35 cellular contexts compared by ENCODE assay signal in the genomic region with DNA sequence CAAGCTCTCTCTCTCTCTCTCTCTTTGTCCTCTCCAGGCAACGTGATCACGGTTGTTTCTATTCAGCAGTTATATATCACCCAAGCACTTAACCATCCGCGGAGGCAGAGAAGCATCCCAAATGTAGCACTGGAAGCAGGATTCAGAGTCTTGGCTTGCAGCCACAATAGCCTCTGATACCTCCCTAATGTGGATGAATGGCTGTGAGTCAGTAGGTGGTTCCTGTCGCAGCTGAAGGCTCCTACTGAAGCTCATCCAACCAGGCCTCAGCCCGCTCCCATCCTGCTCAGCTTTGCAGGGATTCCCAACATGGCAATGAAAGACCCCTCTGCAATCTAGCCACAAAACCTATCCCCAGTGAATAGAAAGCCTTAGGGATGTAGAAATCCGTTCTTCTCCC. TPM values are rescaled to one million over a fixed set of nuclear protein-coding genes. Genes with fewer than 3 reads are reported as not detected.
DNase-seq lines count a peak whose midpoint lies in the region; ATAC-seq, FAIRE-seq and TF ChIP-seq lines count a peak whose summit lies in the region.
"Had no signal": no experiment of that assay in that cellular context is flagged by ENCODE, and none has a peak within 500 bp of the region (broad histone marks: within the 10 kb centered on the region; RNA-seq: fewer than 3 reads in every experiment).

No MANE protein-coding gene starts in this region.

- TF ChIP-seq CTCF in astrocyte (IDR thresholded peaks at IDR 0.05; ENCODE audit: insufficient read depth, low read depth, low read length): no peak
- no peak for TF ChIP-seq CTCF in nephron progenitor cell (IDR thresholded peaks at IDR 0.05)

- DNase-seq in A172 (ENCODE audit: low spot score): peak; percentile 1
- DNase-seq in Daoy (ENCODE audit: low read depth): peak; percentile 57
- DNase-seq in astrocyte (ENCODE audit: low read depth): no peak
- peak; percentile 21 for DNase-seq in left kidney (ENCODE audit: low read depth, low spot score)
- DNase-seq in left ventricle myocardium superior: no peak
- no peak for DNase-seq in NCI-H510A treated with DMSO at 0.1 percent for 48 hours (lab: John Stamatoyannopoulos, UW)
- no peak for DNase-seq in nephron progenitor cell
- DNase-seq: ACHN; activated CD4-positive, alpha-beta T cell treated with anti-CD3 and anti-CD28 coated beads for 1 hour; activated CD8-positive, alpha-beta T cell treated with anti-CD3 and anti-CD28 coated beads for 36 hours; activated naive CD4-positive, alpha-beta T cell treated with anti-CD3 and anti-CD28 coated beads, Interleukin-2, amount 50 U/mL, for 16 hours; amniotic stem cell; CD8-positive, alpha-beta memory T cell; colonic mucosa; DMS79; effector CD8-positive, alpha-beta T cell; GF-D8; GM23248; HFFc6; hippocampal formation; immature natural killer cell; mesenchymal stem cell; NCI-H1694 treated with DMSO at 0.1 percent for 48 hours; NCI-H82; right cardiac atrium; stimulated activated CD4-positive, alpha-beta T cell treated with anti-CD3 and anti-CD28 coated beads, Interleukin-1b, Interleukin-23, amount 100 ng/mL, for 48 hours; stimulated activated naive CD8-positive, alpha-beta T cell treated with anti-CD3 and anti-CD28 coated beads, Interleukin-15, Interleukin-2, amounts not matched to agents 100 U/mL and 50 U/mL, for 24 hours; testis had no signal

- no peak for ATAC-seq in left ventricle myocardium superior
- ATAC-seq: activated CD8-positive, alpha-beta T cell treated with anti-CD3 and anti-CD28 coated beads for 36 hours; activated T-helper 17 cell treated with anti-CD3 and anti-CD28 coated beads, Interleukin-2, amount 50 U/mL, for 72 hours; left lobe of liver; right cardiac atrium; stimulated activated naive CD8-positive, alpha-beta T cell treated with anti-CD3 and anti-CD28 coated beads, Interleukin-15, Interleukin-2, amounts not matched to agents 100 U/mL and 50 U/mL, for 24 hours had no signal

- H2AFZ ChIP-seq in astrocyte (ENCODE audit: low read depth, low read length): no peak overlapping the region
- H2AFZ ChIP-seq: GM23248 had no signal

- no peak overlapping the region for H3K4me2 ChIP-seq in astrocyte (ENCODE audit: low read length)

- no peaks in the 10 kb centered on the region for H3K27me3 Mint-ChIP-seq in astrocyte (ENCODE audit: low read depth, unreplicated experiment)
- peaks cover 30% of the 10 kb centered on the region for H3K27me3 Mint-ChIP-seq in nephron progenitor cell (ENCODE audit: low read depth, poor library complexity)

- intact Hi-C loops in left ventricle myocardium superior (cut with micrococcal nuclease): no loop called here

- peaks cover 2% of the 10 kb centered on the region for H3K27me3 ChIP-seq in astrocyte (ENCODE audit: insufficient read depth, low read length)
- H3K27me3 ChIP-seq: testis had no signal

- H4K20me1 ChIP-seq in astrocyte (ENCODE audit: insufficient read depth, low read length): no peaks in the 10 kb centered on the region

- H3K4me3 ChIP-seq in astrocyte (ENCODE audit: insufficient read depth, low read depth, low read length): no peak overlapping the region
- H3K4me3 ChIP-seq: cardiac muscle cell, colonic mucosa, GM23248, testis had no signal

- H3K27ac ChIP-seq in astrocyte (ENCODE audit: low read depth, low read length): no peak overlapping the region
- H3K27ac ChIP-seq: cardiac muscle cell, colonic mucosa, epithelial cell of prostate, GM23248, testis had no signal

- H3K9me3 Mint-ChIP-seq in astrocyte (ENCODE audit: unreplicated experiment): no peaks in the 10 kb centered on the region
- H3K9me3 Mint-ChIP-seq in nephron progenitor cell: no peaks in the 10 kb centered on the region
- H3K9me3 Mint-ChIP-seq: activated CD8-positive, alpha-beta T cell treated with anti-CD3 and anti-CD28 coated beads for 36 hours; activated T-helper 17 cell treated with anti-CD3 and anti-CD28 coated beads, Interleukin-2, amount 50 U/mL, for 72 hours; immature natural killer cell had no signal

- H3K79me2 ChIP-seq in astrocyte (ENCODE audit: insufficient read depth, low read length): no peaks in the 10 kb centered on the region

- FAIRE-seq in astrocyte (lab: Jason Lieb, UNC): no peak
- FAIRE-seq: RCC 7860, urothelium cell line had no signal

- H3K4me1 Mint-ChIP-seq in astrocyte (ENCODE audit: low read depth, unreplicated experiment) (peaks cover 9% of the 10 kb centered on the region), nephron progenitor cell (peaks cover 36% of the 10 kb centered on the region)
- H3K4me1 Mint-ChIP-seq: activated T-helper 17 cell treated with anti-CD3 and anti-CD28 coated beads, Interleukin-2, amount 50 U/mL, for 72 hours had no signal

- H3K4me3 Mint-ChIP-seq in astrocyte (ENCODE audit: unreplicated experiment) (no peak overlapping the region), nephron progenitor cell (no peak overlapping the region)
- H3K4me3 Mint-ChIP-seq: activated CD8-positive, alpha-beta T cell treated with anti-CD3 and anti-CD28 coated beads for 36 hours; activated T-helper 17 cell treated with anti-CD3 and anti-CD28 coated beads, Interleukin-2, amount 50 U/mL, for 72 hours; CD8-positive, alpha-beta memory T cell; HFFc6; immature natural killer cell had no signal

- H3K9me3 ChIP-seq in astrocyte (ENCODE audit: insufficient read depth, low read depth, low read length): no peaks in the 10 kb centered on the region
- H3K9me3 ChIP-seq: colonic mucosa, testis had no signal

- H3K9ac ChIP-seq in astrocyte (ENCODE audit: low read length): no peak overlapping the region
- H3K9ac ChIP-seq: GM23248 had no signal

- H3K27ac Mint-ChIP-seq in astrocyte (ENCODE audit: unreplicated experiment) (peak overlapping the region; percentile 47), nephron progenitor cell (no peak overlapping the region)
- H3K27ac Mint-ChIP-seq: activated CD8-positive, alpha-beta T cell treated with anti-CD3 and anti-CD28 coated beads for 36 hours; activated T-helper 17 cell treated with anti-CD3 and anti-CD28 coated beads, Interleukin-2, amount 50 U/mL, for 72 hours; CD8-positive, alpha-beta memory T cell; HFFc6; immature natural killer cell had no signal

- no peaks in the 10 kb centered on the region for H3K36me3 ChIP-seq in astrocyte (ENCODE audit: insufficient read depth, low read length)
- H3K36me3 ChIP-seq: cardiac muscle cell, colonic mucosa had no signal

- no peaks in the 10 kb centered on the region for H3K36me3 Mint-ChIP-seq in astrocyte (ENCODE audit: low read depth, unreplicated experiment)
- peaks cover 11% of the 10 kb centered on the region for H3K36me3 Mint-ChIP-seq in nephron progenitor cell (ENCODE audit: low read depth)
- H3K36me3 Mint-ChIP-seq: CD8-positive, alpha-beta memory T cell; immature natural killer cell had no signal

- H3K4me1 ChIP-seq in astrocyte (ENCODE audit: insufficient read depth, low read length): no peaks in the 10 kb centered on the region
- H3K4me1 ChIP-seq: colonic mucosa, testis had no signal

RNA-seq across cellular contexts. Expression of gene HS6ST2, which starts 5.1 kb away (rescaled TPM):
- not detected in 2 replicates for total RNA-seq in A172 (2014; rRNA removed; shearing (Covaris generic))
- total RNA-seq in Daoy (2014; rRNA removed; shearing (Covaris generic)): 10.1 and 12.9 TPM in 2 replicates
- total RNA-seq in astrocyte (12.9 and 15.0 TPM in 2 replicates), left ventricle myocardium superior (not detected)
- total RNA-seq: GM23248, HFFc6, HT-29, left lobe of liver had no signal

Comparison
In these comparisons a context has a peak if more than half of its experiments do, and no peak if none do; other contexts are left out.
1. DNase-seq: peak in A172 (single experiment), Daoy (single experiment) and left kidney (single experiment); none in astrocyte (single experiment), left ventricle myocardium superior (single experiment), NCI-H510A treated with DMSO at 0.1 percent for 48 hours (single experiment) and nephron progenitor cell (single experiment).
2. RNA of gene HS6ST2, which starts 5.1 kb away (total RNA-seq): 12.9 to 15.0 TPM in astrocyte and 10.1 to 12.9 TPM in Daoy; not detected in left ventricle myocardium superior (single experiment) and not detected in A172; every median in the first group is over 10 times any median in the second.